ENCODE assay signal across 11 cellular contexts in genomic region chr6:118639054-118639964, GRCh38. TPM values are rescaled to one million over a fixed set of nuclear protein-coding genes. Genes with fewer than 3 reads are reported as not detected.
DNase-seq lines count a peak whose midpoint lies in the region; ATAC-seq and TF ChIP-seq lines count a peak whose summit lies in the region.
"Had no signal": no experiment of that assay in that cellular context is flagged by ENCODE, and none has a peak within 500 bp of the region (broad histone marks: within the 10 kb centered on the region; RNA-seq: fewer than 3 reads in every experiment).

No MANE protein-coding gene starts in this region.

- no peaks in the 10 kb centered on the region for H3K9me3 Mint-ChIP-seq in natural killer cell
- no peaks in the 10 kb centered on the region for H3K9me3 Mint-ChIP-seq in natural killer cell treated with Interleukin-12 subunit alpha and Interleukin-12 subunit beta and Interleukin-15 and Interleukin-18, amount 100 ng/mL, for 72 hours

- TF ChIP-seq POLR2A in NB4 (IDR thresholded peaks at IDR 0.05; ENCODE audit: extremely low read depth, insufficient read length): no peak

- peak in 2 of 3 donors; percentile 48 to 55 for ATAC-seq in natural killer cell
- no peak for ATAC-seq in natural killer cell treated with Interleukin-12 subunit alpha and Interleukin-12 subunit beta and Interleukin-15 and Interleukin-18, amount 100 ng/mL, for 72 hours
- ATAC-seq in HG02840 (IDR thresholded peaks at IDR 0.05; ENCODE audit: low FRiP score, unreplicated experiment): peak; percentile 76

- H3K36me3 Mint-ChIP-seq in natural killer cell: no peaks in the 10 kb centered on the region
- H3K36me3 Mint-ChIP-seq in natural killer cell treated with Interleukin-12 subunit alpha and Interleukin-12 subunit beta and Interleukin-15 and Interleukin-18, amount 100 ng/mL, for 72 hours: no peaks in the 10 kb centered on the region

- H3K4me3 Mint-ChIP-seq in natural killer cell: no peak overlapping the region
- no peak overlapping the region for H3K4me3 Mint-ChIP-seq in natural killer cell treated with Interleukin-12 subunit alpha and Interleukin-12 subunit beta and Interleukin-15 and Interleukin-18, amount 100 ng/mL, for 72 hours

- intact Hi-C loops in natural killer cell (cut with micrococcal nuclease): no loop called here

- no peak for TF ChIP-seq CTCF in natural killer cell (IDR thresholded peaks at IDR 0.05)
- no peak for TF ChIP-seq CTCF in NB4 (IDR thresholded peaks at IDR 0.05; ENCODE audit: low read depth, low read length)

- DNase-seq in natural killer cell (no peak), NB4 (ENCODE audit: low read depth) (peak; percentile 37), NCI-H226 (no peak), SW 1271 (lab: John Stamatoyannopoulos, UW) (no peak), NCI-H82 treated with DMSO at 0.1 percent for 48 hours (lab: John Stamatoyannopoulos, UW; ENCODE audit: unreplicated experiment) (no peak)
- no peak for DNase-seq in natural killer cell treated with Interleukin-12 subunit alpha and Interleukin-12 subunit beta and Interleukin-15 and Interleukin-18, amount 100 ng/mL, for 72 hours (ENCODE audit: low spot score)
- DNase-seq in stimulated activated CD4-positive, alpha-beta T cell treated with anti-CD3 and anti-CD28 coated beads, Interleukin-1b, Interleukin-23, amount 100 ng/mL, for 48 hours: no peak
- DNase-seq: activated CD8-positive, alpha-beta memory T cell treated with anti-CD3 and anti-CD28 coated beads, Interleukin-2, amount 50 U/mL, for 4 hours; colonic mucosa; posterior cingulate gyrus had no signal

- peaks cover 26 to 39% of the 10 kb centered on the region in 2 donors for H3K4me1 Mint-ChIP-seq in natural killer cell
- peaks cover 19 to 24% of the 10 kb centered on the region in 2 donors for H3K4me1 Mint-ChIP-seq in natural killer cell treated with Interleukin-12 subunit alpha and Interleukin-12 subunit beta and Interleukin-15 and Interleukin-18, amount 100 ng/mL, for 72 hours (ENCODE audit: low read depth in 2 of 2)

- no peak overlapping the region for H3K4me3 ChIP-seq in NB4 (ENCODE audit: low read depth, low read length)
- H3K4me3 ChIP-seq: colonic mucosa had no signal

- H3K27ac Mint-ChIP-seq in natural killer cell: peak overlapping the region in 1 of 2 donors; percentile 17
- H3K27ac Mint-ChIP-seq in natural killer cell treated with Interleukin-12 subunit alpha and Interleukin-12 subunit beta and Interleukin-15 and Interleukin-18, amount 100 ng/mL, for 72 hours: no peak overlapping the region

- no peaks in the 10 kb centered on the region for H3K27me3 Mint-ChIP-seq in natural killer cell (ENCODE audit: low read depth in 2 of 2)
- H3K27me3 Mint-ChIP-seq in natural killer cell treated with Interleukin-12 subunit alpha and Interleukin-12 subunit beta and Interleukin-15 and Interleukin-18, amount 100 ng/mL, for 72 hours: no peaks in the 10 kb centered on the region

RNA-seq across cellular contexts. Expression of gene CEP85L, which starts 12.1 kb away (rescaled TPM):
- total RNA-seq in natural killer cell: 10 to 100 TPM; 75.0 to 85.2 (median 82.0) TPM
- total RNA-seq in natural killer cell treated with Interleukin-12 subunit alpha and Interleukin-12 subunit beta and Interleukin-15 and Interleukin-18, amount 100 ng/mL, for 72 hours: 10 to 100 TPM; 35.7 to 47.4 TPM

Comparison
In these comparisons a context has a peak if more than half of its experiments do, and no peak if none do; other contexts are left out.
1. ATAC-seq: peak in natural killer cell (2 of 3) and HG02840 (single experiment); none in natural killer cell treated with Interleukin-12 subunit alpha and Interleukin-12 subunit beta and Interleukin-15 and Interleukin-18, amount 100 ng/mL, for 72 hours (0 of 2).